Comparison of ENCODE assay signal across 8 cellular contexts in the genomic region with DNA sequence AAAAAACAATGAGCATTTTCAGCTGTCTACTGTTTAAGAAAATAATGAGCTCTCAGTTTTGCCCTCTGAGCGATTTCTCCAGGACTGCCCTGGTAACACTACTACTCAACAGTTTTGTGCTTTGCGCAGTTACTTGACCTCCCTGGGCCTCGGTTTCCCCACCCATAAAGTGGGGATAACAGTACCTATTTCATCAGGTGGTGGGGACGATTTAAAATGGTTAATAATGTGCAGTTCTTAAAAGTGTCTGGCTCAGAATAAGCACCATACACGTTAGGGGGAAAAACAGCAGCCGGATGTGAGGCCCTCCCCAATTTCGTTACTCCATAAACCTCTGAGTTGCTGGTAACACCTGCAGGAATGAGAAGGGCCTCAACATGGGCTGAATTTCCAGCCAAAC. TPM values are rescaled to one million over a fixed set of nuclear protein-coding genes. Genes with fewer than 3 reads are reported as not detected.
DNase-seq lines count a peak whose midpoint lies in the region; ATAC-seq and TF ChIP-seq lines count a peak whose summit lies in the region.

No MANE protein-coding gene starts in this region.

- H3K36me3 Mint-ChIP-seq in activated CD4-positive, alpha-beta T cell treated with anti-CD3 and anti-CD28 coated beads for 36 hours (ENCODE audit: low read depth): peaks cover 11% of the 10 kb centered on the region

- H3K27me3 ChIP-seq in adipocyte (replicated peaks; ENCODE audit: control insufficient read depth, insufficient read depth, low read length): peaks cover 14% of the 10 kb centered on the region
- no peaks in the 10 kb centered on the region for H3K27me3 ChIP-seq in layer of hippocampus (ENCODE audit: control insufficient read depth, insufficient read depth, low read length)

- peak overlapping the region; percentile 83 for H3K4me3 ChIP-seq in adipocyte (ENCODE audit: low read length)

- no peak for ATAC-seq in activated CD4-positive, alpha-beta T cell treated with anti-CD3 and anti-CD28 coated beads for 36 hours
- no peak for ATAC-seq in HG03139 (IDR thresholded peaks at IDR 0.05; ENCODE audit: unreplicated experiment)

- H3K27ac ChIP-seq in layer of hippocampus (ENCODE audit: low read depth, low read length) (peak overlapping the region; percentile 80), substantia nigra (ENCODE audit: low read depth, low read length, poor library complexity, severe bottlenecking) (peak overlapping the region; percentile 97)

- peak overlapping the region; percentile 85 for H3K9ac ChIP-seq in adipocyte (ENCODE audit: low read length)

- peaks cover 7% of the 10 kb centered on the region for H3K4me1 ChIP-seq in adipocyte (ENCODE audit: control insufficient read depth, insufficient read depth, low read length)

- H3K36me3 ChIP-seq in adipocyte (ENCODE audit: control insufficient read depth, insufficient read depth, low read length, severe bottlenecking): no peaks in the 10 kb centered on the region

- H3K27me3 Mint-ChIP-seq in activated CD4-positive, alpha-beta T cell treated with anti-CD3 and anti-CD28 coated beads for 36 hours: peaks cover 2% of the 10 kb centered on the region

- CTCF ChIA-PET in activated CD4-positive, alpha-beta T cell treated with anti-CD3 and anti-CD28 coated beads for 36 hours (lab: Charles Lee): interaction anchor here (0.8 to 2.7 kb wide), 9 partner anchors 9 to 240 kb away, joined by 3 to 15 read pairs (median 3); a partner anchor contains a TSS
- CTCF ChIA-PET in GM10248 (lab: Yijun Ruan, JAX): interaction anchor here (0.7 to 2.5 kb wide), 6 partner anchors 10 to 236 kb away, joined by 3 to 13 read pairs (median 6); a partner anchor contains a TSS

- TF ChIP-seq CTCF in GM10248 (IDR thresholded peaks at IDR 0.05; ENCODE audit: control extremely low read depth, extremely low read depth, low read depth, missing control alignments): no peak

- DNase-seq in activated CD4-positive, alpha-beta T cell treated with anti-CD3 and anti-CD28 coated beads for 36 hours: no peak
- no peak for DNase-seq in activated CD4-positive, alpha-beta T cell treated with anti-CD3 and anti-CD28 coated beads, Interleukin-2, amount 50 U/mL, for 1 hour
- DNase-seq in adipocyte (ENCODE audit: low read depth): no peak
- DNase-seq in substantia nigra (lab: John Stamatoyannopoulos, UW): no peak
- no peak for DNase-seq in GM10248 (ENCODE audit: extremely low spot score)
- no peak for DNase-seq in AG08396 (ENCODE audit: low spot score)

- peak overlapping the region; percentile 94 for H3K4me3 Mint-ChIP-seq in activated CD4-positive, alpha-beta T cell treated with anti-CD3 and anti-CD28 coated beads for 36 hours

- H3K9me3 Mint-ChIP-seq in activated CD4-positive, alpha-beta T cell treated with anti-CD3 and anti-CD28 coated beads for 36 hours (ENCODE audit: low read depth): peaks cover 5% of the 10 kb centered on the region

- POLR2A ChIA-PET in activated CD4-positive, alpha-beta T cell treated with anti-CD3 and anti-CD28 coated beads for 36 hours (lab: Charles Lee): interaction anchor here (0.5 to 1.1 kb wide), 2 partner anchors 43 to 241 kb away, joined by 4 read pairs; no protein-coding TSS in a partner anchor
- POLR2A ChIA-PET in GM10248 (lab: Yijun Ruan, JAX): no interaction called here

- peaks cover 22% of the 10 kb centered on the region for H3K4me1 Mint-ChIP-seq in activated CD4-positive, alpha-beta T cell treated with anti-CD3 and anti-CD28 coated beads for 36 hours

- H3K27ac Mint-ChIP-seq in activated CD4-positive, alpha-beta T cell treated with anti-CD3 and anti-CD28 coated beads for 36 hours: peak overlapping the region; percentile 12

- no peaks in the 10 kb centered on the region for H3K9me3 ChIP-seq in adipocyte (ENCODE audit: control insufficient read depth, low read length)

- intact Hi-C loops in activated CD4-positive, alpha-beta T cell treated with anti-CD3 and anti-CD28 coated beads for 36 hours (cut with DNase I, micrococcal nuclease): loop anchor here in 1 of 2 experiments (5.0 to 10.0 kb wide), 2 partner anchors 494 to 1558 kb away; a partner anchor contains a TSS

RNA-seq across cellular contexts. Expression of a gene that starts 1.1 kb away (rescaled TPM):
- total RNA-seq in activated CD4-positive, alpha-beta T cell treated with anti-CD3 and anti-CD28 coated beads for 36 hours: 10 to 100 TPM; 14.7 to 21.9 TPM

RNA-seq across cellular contexts. Expression of a gene that starts 41.9 kb away (rescaled TPM):
- total RNA-seq in activated CD4-positive, alpha-beta T cell treated with anti-CD3 and anti-CD28 coated beads for 36 hours: 10 to 100 TPM; 92.8 to 97.3 TPM
